8 cellular contexts compared by ENCODE assay signal in the genomic region with DNA sequence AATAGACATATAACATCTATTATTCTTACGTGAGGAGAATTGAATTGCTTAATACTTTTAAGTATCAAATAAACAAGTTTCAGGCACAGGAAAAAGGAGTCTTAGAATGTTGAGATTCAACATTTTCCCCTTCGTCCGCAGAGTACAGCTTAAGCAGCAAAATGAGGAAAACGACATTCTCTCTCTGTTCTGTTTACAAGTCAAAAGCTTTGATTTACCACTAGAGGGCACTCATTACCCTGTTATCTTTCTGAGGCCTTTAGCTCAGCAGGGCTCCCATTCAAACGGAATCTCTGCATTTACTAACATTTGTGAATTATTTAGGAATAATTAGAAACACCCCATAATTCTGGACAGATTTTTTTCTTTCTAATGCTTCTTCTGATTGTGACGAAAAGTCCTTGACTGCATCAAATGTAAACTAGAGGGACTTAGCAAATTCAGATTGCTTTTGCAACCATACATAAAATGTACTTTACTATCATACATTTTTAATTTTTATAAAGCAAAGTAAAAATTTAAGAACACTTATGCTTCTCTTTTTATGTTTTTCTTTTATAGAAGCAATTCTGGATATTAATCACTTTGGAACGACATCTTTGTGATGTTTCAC.
DNase-seq lines count a peak whose midpoint lies in the region; ATAC-seq and TF ChIP-seq lines count a peak whose summit lies in the region.

No MANE protein-coding gene starts in this region.

- no peaks in the 10 kb centered on the region for H3K9me3 Mint-ChIP-seq in activated CD4-positive, alpha-beta T cell treated with anti-CD3 and anti-CD28 coated beads, Interleukin-2, amount 10 ng/mL, durations not matched to agents 7 days and 5 days
- no peaks in the 10 kb centered on the region for H3K9me3 Mint-ChIP-seq in MCF 10A (ENCODE audit: unreplicated experiment)

- no peak overlapping the region for H3K4me3 ChIP-seq in testis

- POLR2A ChIA-PET in activated CD4-positive, alpha-beta T cell treated with anti-CD3 and anti-CD28 coated beads, Interleukin-2, amount 10 ng/mL, durations not matched to agents 7 days and 5 days (lab: Charles Lee) = no interaction called here
- POLR2A ChIA-PET in MCF 10A (lab: Yijun Ruan, JAX) = no interaction called here

- peak; percentile 90 for ATAC-seq in GM21528 (IDR thresholded peaks at IDR 0.05; ENCODE audit: low FRiP score, unreplicated experiment)

- TF ChIP-seq CTCF in MCF 10A (IDR thresholded peaks at IDR 0.05; ENCODE audit: unreplicated experiment) = peak; percentile 78
- TF ChIP-seq CTCF in testis (IDR thresholded peaks at IDR 0.05) = peak; percentile 59 to 65 (median 61)

- WGBS in testis, 2 donors = 7 to 9% methylated on average over 7 of the region's 7 CpGs

- H3K36me3 Mint-ChIP-seq in activated CD4-positive, alpha-beta T cell treated with anti-CD3 and anti-CD28 coated beads, Interleukin-2, amount 10 ng/mL, durations not matched to agents 7 days and 5 days (ENCODE audit: low read depth) = no peaks in the 10 kb centered on the region
- peaks cover 6% of the 10 kb centered on the region for H3K36me3 Mint-ChIP-seq in MCF 10A (ENCODE audit: insufficient read depth, unreplicated experiment)

- intact Hi-C loops in MCF 10A (cut with micrococcal nuclease) = loop anchor here (1.0 to 10.0 kb wide), 3 partner anchors 332 to 990 kb away; no protein-coding TSS in a partner anchor
- intact Hi-C loops in testis (cut with DNase I; ENCODE audit: low total_unique reads) = no loop called here

- peaks cover 7% of the 10 kb centered on the region for H3K27me3 Mint-ChIP-seq in activated CD4-positive, alpha-beta T cell treated with anti-CD3 and anti-CD28 coated beads, Interleukin-2, amount 10 ng/mL, durations not matched to agents 7 days and 5 days
- peaks cover 44% of the 10 kb centered on the region for H3K27me3 Mint-ChIP-seq in MCF 10A (ENCODE audit: insufficient read depth, unreplicated experiment)

- BruUV-seq in MCF 10A (replicated peaks; lab: Mats Ljungman, UMichigan) = no TSS peak

- H3K27me3 ChIP-seq in testis = no peaks in the 10 kb centered on the region

- CTCF ChIA-PET in activated CD4-positive, alpha-beta T cell treated with anti-CD3 and anti-CD28 coated beads, Interleukin-2, amount 10 ng/mL, durations not matched to agents 7 days and 5 days (lab: Charles Lee) = interaction anchor here (0.8 to 1.5 kb wide), 4 partner anchors 11 to 31 kb away, joined by 3 to 4 read pairs (median 3); no protein-coding TSS in a partner anchor
- CTCF ChIA-PET in MCF 10A (lab: Yijun Ruan, JAX) = interaction anchor here (0.5 to 3.5 kb wide), 53 partner anchors 8 to 1998 kb away, joined by 3 to 44 read pairs (median 4); no protein-coding TSS in a partner anchor

- H3K36me3 ChIP-seq in testis (ENCODE audit: low read depth, missing control alignments) = no peaks in the 10 kb centered on the region

- H3K27ac Mint-ChIP-seq in activated CD4-positive, alpha-beta T cell treated with anti-CD3 and anti-CD28 coated beads, Interleukin-2, amount 10 ng/mL, durations not matched to agents 7 days and 5 days = no peak overlapping the region
- no peak overlapping the region for H3K27ac Mint-ChIP-seq in MCF 10A (ENCODE audit: low read depth, unreplicated experiment)

- peaks cover 9% of the 10 kb centered on the region for H3K4me1 Mint-ChIP-seq in activated CD4-positive, alpha-beta T cell treated with anti-CD3 and anti-CD28 coated beads, Interleukin-2, amount 10 ng/mL, durations not matched to agents 7 days and 5 days
- no peaks in the 10 kb centered on the region for H3K4me1 Mint-ChIP-seq in MCF 10A (ENCODE audit: insufficient read depth, unreplicated experiment)

- H3K9me3 ChIP-seq in testis = no peaks in the 10 kb centered on the region

- H3K4me3 Mint-ChIP-seq in activated CD4-positive, alpha-beta T cell treated with anti-CD3 and anti-CD28 coated beads, Interleukin-2, amount 10 ng/mL, durations not matched to agents 7 days and 5 days = no peak overlapping the region
- H3K4me3 Mint-ChIP-seq in MCF 10A (ENCODE audit: unreplicated experiment) = no peak overlapping the region

- no peak for TF ChIP-seq POLR2A in testis (IDR thresholded peaks at IDR 0.05)

- H3K4me1 ChIP-seq in testis = no peaks in the 10 kb centered on the region

- no peak overlapping the region for H3K27ac ChIP-seq in testis

- DNase-seq in activated CD4-positive, alpha-beta T cell treated with anti-CD3 and anti-CD28 coated beads, Interleukin-2, amount 10 ng/mL, durations not matched to agents 7 days and 5 days = peak; percentile 11
- DNase-seq in activated CD4-positive, alpha-beta T cell treated with anti-CD3 and anti-CD28 coated beads, Interleukin-2, amount 50 U/mL, for 1 hour = no peak
- peak; percentile 62 for DNase-seq in HT1080 (ENCODE audit: low read depth)
- DNase-seq in NCI-H82 treated with DMSO at 0.1 percent for 48 hours (lab: John Stamatoyannopoulos, UW; ENCODE audit: unreplicated experiment) = peak; percentile 72
- DNase-seq in MCF 10A (ENCODE audit: unreplicated experiment) = peak; percentile 67
- DNase-seq in inferior parietal cortex (ENCODE audit: extremely low spot score) = peak; percentile 92
- DNase-seq in testis = no peak

Comparison
In these comparisons a context has a peak if more than half of its experiments do, and no peak if none do; other contexts are left out.
1. DNase-seq: peak in activated CD4-positive, alpha-beta T cell treated with anti-CD3 and anti-CD28 coated beads, Interleukin-2, amount 10 ng/mL, durations not matched to agents 7 days and 5 days (single experiment), HT1080 (single experiment), NCI-H82 treated with DMSO at 0.1 percent for 48 hours (single experiment), MCF 10A (single experiment) and inferior parietal cortex (single experiment); none in activated CD4-positive, alpha-beta T cell treated with anti-CD3 and anti-CD28 coated beads, Interleukin-2, amount 50 U/mL, for 1 hour (single experiment) and testis (single experiment).